ENCODE assay signal across 23 cellular contexts in genomic region chr15:88940110-88940675, GRCh38.
"Had no signal": no experiment of that assay in that cellular context is flagged by ENCODE, and none has a peak within 500 bp of the region (broad histone marks: within the 10 kb centered on the region; RNA-seq: fewer than 3 reads in every experiment).

No MANE protein-coding gene starts in this region.

- H3K27me3 Mint-ChIP-seq: activated naive CD8-positive, alpha-beta T cell had no signal

- H3K4me1 Mint-ChIP-seq: activated CD4-positive, alpha-beta T cell treated with anti-CD3 and anti-CD28 coated beads, Interleukin-2, amount 10 ng/mL, durations not matched to agents 7 days and 5 days had no signal

- H3K36me3 ChIP-seq: brain microvascular endothelial cell, cardiac muscle cell, SJSA1 had no signal

- H3K27ac Mint-ChIP-seq: activated CD4-positive, alpha-beta memory T cell treated with anti-CD3 and anti-CD28 coated beads for 36 hours; activated CD4-positive, alpha-beta T cell treated with anti-CD3 and anti-CD28 coated beads, Interleukin-2, amount 10 ng/mL, durations not matched to agents 7 days and 5 days; activated naive CD4-positive, alpha-beta T cell treated with anti-CD3 and anti-CD28 coated beads for 36 hours; activated naive CD8-positive, alpha-beta T cell; T-helper 1 cell treated with Interleukin-12 subunit alpha and Interleukin-12 subunit beta and Interleukin-4 antibody, amounts not matched to agents 30 μg/mL and 1 μg/mL, for 36 hours had no signal

- H3K9me3 ChIP-seq: SJSA1 had no signal

- H3K36me3 Mint-ChIP-seq: activated CD4-positive, alpha-beta memory T cell treated with anti-CD3 and anti-CD28 coated beads for 36 hours; activated naive CD8-positive, alpha-beta T cell had no signal

- H3K27ac ChIP-seq: brain microvascular endothelial cell, cardiac muscle cell, KMS-11, SJSA1 had no signal

- H3K4me2 ChIP-seq: KMS-11 had no signal

- H3K9me3 Mint-ChIP-seq: activated CD4-positive, alpha-beta memory T cell treated with anti-CD3 and anti-CD28 coated beads for 36 hours; activated naive CD4-positive, alpha-beta T cell treated with anti-CD3 and anti-CD28 coated beads for 36 hours; activated T-cell treated with anti-CD3 and anti-CD28 coated beads, Interleukin-2, amount 50 U/mL, for 4 hours; T-helper 1 cell treated with Interleukin-12 subunit alpha and Interleukin-12 subunit beta and Interleukin-4 antibody, amounts not matched to agents 30 μg/mL and 1 μg/mL, for 36 hours had no signal

- H3K4me3 ChIP-seq: cardiac muscle cell, SJSA1 had no signal

- H3K9ac ChIP-seq: KMS-11 had no signal

- H3K4me3 Mint-ChIP-seq: activated CD4-positive, alpha-beta memory T cell treated with anti-CD3 and anti-CD28 coated beads for 36 hours; activated CD4-positive, alpha-beta T cell treated with anti-CD3 and anti-CD28 coated beads, Interleukin-2, amount 10 ng/mL, durations not matched to agents 7 days and 5 days; activated naive CD4-positive, alpha-beta T cell treated with anti-CD3 and anti-CD28 coated beads for 36 hours; activated naive CD8-positive, alpha-beta T cell; activated T-cell treated with anti-CD3 and anti-CD28 coated beads, Interleukin-2, amount 50 U/mL, for 4 hours; T-helper 1 cell treated with Interleukin-12 subunit alpha and Interleukin-12 subunit beta and Interleukin-4 antibody, amounts not matched to agents 30 μg/mL and 1 μg/mL, for 36 hours had no signal

- DNase-seq: activated CD4-positive, alpha-beta memory T cell treated with anti-CD3 and anti-CD28 coated beads for 36 hours; activated CD4-positive, alpha-beta T cell treated with anti-CD3 and anti-CD28 coated beads, Interleukin-2, amount 10 ng/mL, durations not matched to agents 7 days and 5 days; activated CD4-positive, CD25-positive, alpha-beta regulatory T cell; activated CD8-positive, alpha-beta memory T cell treated with anti-CD3 and anti-CD28 coated beads for 24 hours; activated gamma-delta T cell; activated naive CD4-positive, alpha-beta T cell treated with anti-CD3 and anti-CD28 coated beads for 36 hours; activated T-cell treated with anti-CD3 and anti-CD28 coated beads, Interleukin-2, amount 50 U/mL, for 4 hours; brain microvascular endothelial cell; NCI-H1092; NCI-H1417; NCI-H1930; NCI-H2171; NCI-H2227 treated with DMSO at 0.1 percent for 48 hours; NCI-H446 treated with DMSO at 0.1 percent for 48 hours; NCI-H526; NCI-H82; SHP77; T-helper 9 cell had no signal

- H3K27me3 ChIP-seq: brain microvascular endothelial cell, cardiac muscle cell, SJSA1 had no signal
